Comparison of ENCODE assay signal across 19 cellular contexts in genomic region chr10:131708225-131708624, GRCh38.
DNase-seq lines count a peak whose midpoint lies in the region; ATAC-seq, FAIRE-seq and TF ChIP-seq lines count a peak whose summit lies in the region.
"Had no signal": no experiment of that assay in that cellular context is flagged by ENCODE, and none has a peak within 500 bp of the region (broad histone marks: within the 10 kb centered on the region; RNA-seq: fewer than 3 reads in every experiment).

No MANE protein-coding gene starts in this region.

- H3K36me3 Mint-ChIP-seq in activated CD8-positive, alpha-beta memory T cell treated with anti-CD3 and anti-CD28 coated beads, Interleukin-2, amount 10 ng/mL, durations not matched to agents 7 days and 5 days: no peaks in the 10 kb centered on the region
- H3K36me3 Mint-ChIP-seq in activated CD4-positive, alpha-beta memory T cell treated with anti-CD3 and anti-CD28 coated beads, Interleukin-2, amount 10 ng/mL, durations not matched to agents 7 days and 5 days (ENCODE audit: low read depth): no peaks in the 10 kb centered on the region

- no peak for FAIRE-seq in D721Med (lab: Jason Lieb, UNC)
- FAIRE-seq: GM12878 had no signal

- H3K9me3 ChIP-seq in spleen: peaks cover 0 to 26% (median 18%) of the 10 kb centered on the region in 8 donors
- no peaks in the 10 kb centered on the region for H3K9me3 ChIP-seq in SK-N-SH

- ATAC-seq in activated CD8-positive, alpha-beta memory T cell treated with anti-CD3 and anti-CD28 coated beads, Interleukin-2, amount 10 ng/mL, durations not matched to agents 7 days and 5 days: no peak
- ATAC-seq: GM12878, Panc1 had no signal

- no peak overlapping the region for H3K27ac Mint-ChIP-seq in activated CD8-positive, alpha-beta memory T cell treated with anti-CD3 and anti-CD28 coated beads, Interleukin-2, amount 10 ng/mL, durations not matched to agents 7 days and 5 days
- H3K27ac Mint-ChIP-seq in activated CD4-positive, alpha-beta memory T cell treated with anti-CD3 and anti-CD28 coated beads, Interleukin-2, amount 10 ng/mL, durations not matched to agents 7 days and 5 days: no peak overlapping the region

- no peak for TF ChIP-seq RAD21 in SK-N-SH (IDR thresholded peaks at IDR 0.05; ENCODE audit: low read length)

- intact Hi-C loops in spleen (cut with DNase I; ENCODE audit: low total_unique reads): no loop called here

- CTCF ChIA-PET in activated CD8-positive, alpha-beta memory T cell treated with anti-CD3 and anti-CD28 coated beads, Interleukin-2, amount 10 ng/mL, durations not matched to agents 7 days and 5 days (lab: Charles Lee): no interaction called here
- CTCF ChIA-PET in activated CD4-positive, alpha-beta memory T cell treated with anti-CD3 and anti-CD28 coated beads, Interleukin-2, amount 10 ng/mL, durations not matched to agents 7 days and 5 days (lab: Charles Lee): no interaction called here
- CTCF ChIA-PET in SK-N-SH (lab: Yijun Ruan, JAX): no interaction called here

- H3K27ac ChIP-seq in spleen (no peak overlapping the region), SK-N-SH (ENCODE audit: low read depth in 2 of 2, low read length in 1 of 2) (no peak overlapping the region)
- H3K27ac ChIP-seq: KMS-11 had no signal

- H3F3A ChIP-seq in SK-N-SH (replicated peaks; ENCODE audit: insufficient read depth): no peaks in the 10 kb centered on the region

- POLR2A ChIA-PET in activated CD4-positive, alpha-beta memory T cell treated with anti-CD3 and anti-CD28 coated beads, Interleukin-2, amount 10 ng/mL, durations not matched to agents 7 days and 5 days (lab: Charles Lee): no interaction called here
- POLR2A ChIA-PET in SK-N-SH (lab: Yijun Ruan, JAX): no interaction called here

- no peak for TF ChIP-seq EP300 in SK-N-SH (IDR thresholded peaks at IDR 0.05; ENCODE audit: borderline replicate concordance in 1 of 2, low read depth in 1 of 2, low read length in 1 of 2)

- H3K4me1 Mint-ChIP-seq in activated CD8-positive, alpha-beta memory T cell treated with anti-CD3 and anti-CD28 coated beads, Interleukin-2, amount 10 ng/mL, durations not matched to agents 7 days and 5 days: no peaks in the 10 kb centered on the region
- no peaks in the 10 kb centered on the region for H3K4me1 Mint-ChIP-seq in activated CD4-positive, alpha-beta memory T cell treated with anti-CD3 and anti-CD28 coated beads, Interleukin-2, amount 10 ng/mL, durations not matched to agents 7 days and 5 days
- H3K4me1 Mint-ChIP-seq: H9 had no signal

- H3K4me3 Mint-ChIP-seq in activated CD8-positive, alpha-beta memory T cell treated with anti-CD3 and anti-CD28 coated beads, Interleukin-2, amount 10 ng/mL, durations not matched to agents 7 days and 5 days: no peak overlapping the region
- H3K4me3 Mint-ChIP-seq in activated CD4-positive, alpha-beta memory T cell treated with anti-CD3 and anti-CD28 coated beads, Interleukin-2, amount 10 ng/mL, durations not matched to agents 7 days and 5 days: no peak overlapping the region
- H3K4me3 Mint-ChIP-seq: H9 had no signal

- H3K9me3 Mint-ChIP-seq in activated CD8-positive, alpha-beta memory T cell treated with anti-CD3 and anti-CD28 coated beads, Interleukin-2, amount 10 ng/mL, durations not matched to agents 7 days and 5 days (ENCODE audit: low read depth): no peaks in the 10 kb centered on the region
- no peaks in the 10 kb centered on the region for H3K9me3 Mint-ChIP-seq in activated CD4-positive, alpha-beta memory T cell treated with anti-CD3 and anti-CD28 coated beads, Interleukin-2, amount 10 ng/mL, durations not matched to agents 7 days and 5 days

- no peaks in the 10 kb centered on the region for H4K20me1 ChIP-seq in SK-N-SH (ENCODE audit: insufficient read depth)

- H3K9ac ChIP-seq in SK-N-SH: no peak overlapping the region
- H3K9ac ChIP-seq: KMS-11 had no signal

- DNase-seq in activated CD8-positive, alpha-beta memory T cell treated with anti-CD3 and anti-CD28 coated beads, Interleukin-2, amount 50 U/mL, for 48 hours: peak; percentile 40
- no peak for DNase-seq in activated CD8-positive, alpha-beta memory T cell treated with anti-CD3 and anti-CD28 coated beads, Interleukin-2, amount 10 ng/mL, durations not matched to agents 7 days and 5 days
- peak; percentile 8 for DNase-seq in activated CD4-positive, alpha-beta memory T cell treated with anti-CD3 and anti-CD28 coated beads, Interleukin-2, amount 10 ng/mL, durations not matched to agents 7 days and 5 days
- DNase-seq in mesenteric fat pad (ENCODE audit: low spot score): peak; percentile 72
- peak; percentile 59 for DNase-seq in spleen
- DNase-seq in HT-29 (ENCODE audit: low spot score): no peak
- no peak for DNase-seq in D721Med (ENCODE audit: insufficient read length, low spot score)
- DNase-seq in SK-N-SH: no peak
- DNase-seq: 8988T, H9, MV-4-11, NCI-H1417, NCI-H187 treated with DMSO at 0.1 percent for 48 hours, NCI-H345, NCI-H524 treated with DMSO at 0.1 percent for 48 hours, Right ventricle myocardium superior had no signal

- peaks cover 0 to 12% (median 0%) of the 10 kb centered on the region in 7 donors for H3K27me3 ChIP-seq in spleen (replicated peaks in 1 of 7)
- H3K27me3 ChIP-seq in SK-N-SH (ENCODE audit: insufficient read depth): no peaks in the 10 kb centered on the region

- H3K79me2 ChIP-seq in SK-N-SH (ENCODE audit: insufficient read depth): no peaks in the 10 kb centered on the region

- TF ChIP-seq CTCF in spleen (IDR thresholded peaks at IDR 0.05 in 8 of 11, conservative IDR thresholded peaks at IDR 0.05 in 3 of 11) (no peak), D721Med (IDR thresholded peaks at IDR 0.05; ENCODE audit: insufficient read depth, missing control alignments) (no peak), SK-N-SH (IDR thresholded peaks at IDR 0.05) (no peak)

- no peak for TF ChIP-seq POLR2A in spleen (IDR thresholded peaks at IDR 0.05)

- no peak overlapping the region for H2AFZ ChIP-seq in SK-N-SH (ENCODE audit: low read depth)

- no peaks in the 10 kb centered on the region for H3K9me2 ChIP-seq in SK-N-SH

- H3K4me3 ChIP-seq in spleen (no peak overlapping the region), SK-N-SH (ENCODE audit: low read depth in 2 of 2, low read length in 1 of 2) (no peak overlapping the region)
- H3K4me3 ChIP-seq: GM12878 had no signal

- no peaks in the 10 kb centered on the region for H3K27me3 Mint-ChIP-seq in activated CD8-positive, alpha-beta memory T cell treated with anti-CD3 and anti-CD28 coated beads, Interleukin-2, amount 10 ng/mL, durations not matched to agents 7 days and 5 days
- H3K27me3 Mint-ChIP-seq in activated CD4-positive, alpha-beta memory T cell treated with anti-CD3 and anti-CD28 coated beads, Interleukin-2, amount 10 ng/mL, durations not matched to agents 7 days and 5 days: no peaks in the 10 kb centered on the region

- no peak overlapping the region for H3K4me2 ChIP-seq in SK-N-SH
- H3K4me2 ChIP-seq: KMS-11 had no signal

- 83 to 90% (median 87%) methylated on average over 10 to 13 of the region's 13 CpGs for WGBS in spleen, 5 donors
- WGBS in SK-N-SH (ENCODE audit: low lambda C conversion rate): 50% methylated on average over 9 of the region's 13 CpGs

- peaks cover 0 to 5% (median 0%) of the 10 kb centered on the region in 6 donors for H3K4me1 ChIP-seq in spleen
- no peaks in the 10 kb centered on the region for H3K4me1 ChIP-seq in SK-N-SH (ENCODE audit: control insufficient read depth in 1 of 2, insufficient read depth in 2 of 2, low read depth in 1 of 2, low read length in 1 of 2)

- H3K36me3 ChIP-seq in spleen (no peaks in the 10 kb centered on the region), SK-N-SH (replicated peaks in 1 of 2; ENCODE audit: control insufficient read depth in 1 of 2, insufficient read depth in 2 of 2, low read length in 1 of 2) (no peaks in the 10 kb centered on the region)

TF ChIP-seq in SK-N-SH, 30 proteins besides CTCF, POLR2A, EP300 and RAD21:
- TF ChIP-seq FOXM1 (IDR thresholded peaks at IDR 0.05; ENCODE audit: low read depth): no peak
- TF ChIP-seq YY1 (IDR thresholded peaks at IDR 0.05; ENCODE audit: low read depth): no peak
- TF ChIP-seq TEAD4 (IDR thresholded peaks at IDR 0.05; ENCODE audit: borderline replicate concordance, insufficient read depth): no peak
- no peak for TF ChIP-seq MEF2A (IDR thresholded peaks at IDR 0.05; ENCODE audit: borderline replicate concordance, low read depth)
- no peak for TF ChIP-seq SMC3 (IDR thresholded peaks at IDR 0.05; ENCODE audit: low read depth, low read length)
- no peak for TF ChIP-seq GATA2 (CRISPR knock-in tag; IDR thresholded peaks at IDR 0.05)
- no peak for TF ChIP-seq CHD2 (IDR thresholded peaks at IDR 0.05; ENCODE audit: low read length, partially characterized antibody)
- TF ChIP-seq TCF12 (IDR thresholded peaks at IDR 0.05): no peak
- no peak for TF ChIP-seq NFIC (IDR thresholded peaks at IDR 0.05; ENCODE audit: borderline replicate concordance)
- TF ChIP-seq JUND (IDR thresholded peaks at IDR 0.05): no peak
- TF ChIP-seq USF1 (IDR thresholded peaks at IDR 0.05; ENCODE audit: borderline replicate concordance, low read depth): no peak
- TF ChIP-seq RCOR1 (IDR thresholded peaks at IDR 0.05; ENCODE audit: low read length): no peak
- no peak for TF ChIP-seq USF2 (IDR thresholded peaks at IDR 0.05; ENCODE audit: borderline replicate concordance, low read depth, low read length)
- no peak for TF ChIP-seq SIN3A (IDR thresholded peaks at IDR 0.05; ENCODE audit: borderline replicate concordance, low read depth, low read length)
- TF ChIP-seq FOSL2 (IDR thresholded peaks at IDR 0.05; ENCODE audit: borderline replicate concordance, low read depth): no peak
- no peak for TF ChIP-seq EZH2phosphoT487 (IDR thresholded peaks at IDR 0.05; ENCODE audit: borderline replicate concordance, low read depth)
- TF ChIP-seq RXRA (IDR thresholded peaks at IDR 0.05; ENCODE audit: borderline replicate concordance, low read depth): no peak
- TF ChIP-seq MXI1 (IDR thresholded peaks at IDR 0.05; ENCODE audit: low read depth, low read length): no peak
- TF ChIP-seq RFX5 (IDR thresholded peaks at IDR 0.05; ENCODE audit: low read length): no peak

Comparison
In these comparisons a context has a peak if more than half of its experiments do, and no peak if none do; other contexts are left out.
1. DNase-seq: peak in activated CD8-positive, alpha-beta memory T cell treated with anti-CD3 and anti-CD28 coated beads, Interleukin-2, amount 50 U/mL, for 48 hours (single experiment), activated CD4-positive, alpha-beta memory T cell treated with anti-CD3 and anti-CD28 coated beads, Interleukin-2, amount 10 ng/mL, durations not matched to agents 7 days and 5 days (single experiment), mesenteric fat pad (single experiment) and spleen (single experiment); none in activated CD8-positive, alpha-beta memory T cell treated with anti-CD3 and anti-CD28 coated beads, Interleukin-2, amount 10 ng/mL, durations not matched to agents 7 days and 5 days (single experiment), HT-29 (single experiment), D721Med (single experiment) and SK-N-SH (single experiment).